In genomic region chr12:105982022-105982421, GRCh38 we compare ENCODE assay signal across 26 cellular contexts.
DNase-seq lines count a peak whose midpoint lies in the region; ATAC-seq and TF ChIP-seq lines count a peak whose summit lies in the region.
"Had no signal": no experiment of that assay in that cellular context is flagged by ENCODE, and none has a peak within 500 bp of the region (broad histone marks: within the 10 kb centered on the region; RNA-seq: fewer than 3 reads in every experiment).

No MANE protein-coding gene starts in this region.

- H4K91ac ChIP-seq in IMR-90 (ENCODE audit: insufficient read depth, low read depth, low read length): peak overlapping the region; percentile 22; the same call in 1 of the 2 replicates

- DNase-seq in IMR-90 (no peak), NCI-H2227 (lab: John Stamatoyannopoulos, UW; ENCODE audit: unreplicated experiment) (peak; percentile 90), left cardiac atrium (peak; percentile 36), sciatic nerve (ENCODE audit: low spot score) (no peak), COLO668 (lab: John Stamatoyannopoulos, UW; ENCODE audit: unreplicated experiment) (no peak), GM10266 (ENCODE audit: extremely low spot score) (no peak), retina (no peak)
- DNase-seq: activated CD4-positive, alpha-beta T cell treated with anti-CD3 and anti-CD28 coated beads, Interleukin-2, amount 10 ng/mL, durations not matched to agents 24 days and 14 days; activated naive CD4-positive, alpha-beta T cell treated with anti-CD3 and anti-CD28 coated beads, Interleukin-2, amount 50 U/mL, for 16 hours; COR-L47; endodermal cell; foreskin melanocyte; hypothalamus; Kasumi-1; NCI-H2081; NCI-H524; stimulated activated CD4-positive, alpha-beta T cell treated with anti-CD3 and anti-CD28 coated beads, Interleukin-1b, Interleukin-23, amount 100 ng/mL, for 48 hours; substantia nigra; T-helper 17 cell had no signal

- H3K9me1 ChIP-seq in IMR-90 (ENCODE audit: insufficient read depth, low read length): peaks cover 10% of the 10 kb centered on the region; the same call in 1 of the 2 replicates

- dilution Hi-C loops in IMR-90 (cut with HindIII; ENCODE audit: low sequenced_read_pairs, unreplicated experiment): no loop called here

- no peak overlapping the region for H2AFZ ChIP-seq in IMR-90 (replicated peaks; ENCODE audit: low read length, poor library complexity)

- no peak for TF ChIP-seq RAD21 in IMR-90 (IDR thresholded peaks at IDR 0.05; ENCODE audit: low read length)

- intact Hi-C loops in IMR-90 (cut with micrococcal nuclease): loop anchor here (5.0 kb wide), 1 partner anchor 100 kb away; no protein-coding TSS in a partner anchor
- intact Hi-C loops in left cardiac atrium (cut with DNase I): no loop called here
- intact Hi-C loops in sciatic nerve (cut with DNase I): no loop called here

- peak overlapping the region; percentile 91; the same call in 2 of the 3 replicates for H2BK15ac ChIP-seq in IMR-90 (ENCODE audit: low read depth, low read length)

- no peak overlapping the region for H3K14ac ChIP-seq in IMR-90 (replicated peaks; ENCODE audit: low read depth, low read length)

- H3K27me3 ChIP-seq in IMR-90 (ENCODE audit: control insufficient read depth, insufficient read depth, low read length): no peaks in the 10 kb centered on the region
- H3K27me3 ChIP-seq: BLaER1, esophagus muscularis mucosa had no signal

- no peak overlapping the region for H3K4me3 ChIP-seq in IMR-90 (ENCODE audit: insufficient read depth, low read depth, low read length)
- H3K4me3 ChIP-seq: BLaER1, cardiac muscle cell, esophagus muscularis mucosa, HAP-1, SK-N-MC, skin epidermis had no signal

- CTCF ChIA-PET in IMR-90 (lab: Yijun Ruan, JAX): interaction anchor here (0.6 to 1.6 kb wide), 2 partner anchors 81 to 167 kb away, joined by 3 read pairs; no protein-coding TSS in a partner anchor

- H3K27ac ChIP-seq in IMR-90 (ENCODE audit: insufficient read depth, low read length): no peak overlapping the region
- H3K27ac ChIP-seq: BLaER1, cardiac muscle cell, esophagus muscularis mucosa, SK-N-MC, VCaP had no signal

- H3K9ac ChIP-seq in IMR-90 (ENCODE audit: low read depth, low read length): no peak overlapping the region
- H3K9ac ChIP-seq: BLaER1 had no signal

- no peak overlapping the region for H2BK120ac ChIP-seq in IMR-90 (ENCODE audit: low read depth, low read length)

- H4K20me1 ChIP-seq in IMR-90 (ENCODE audit: insufficient read depth, low read length): peaks cover 7% of the 10 kb centered on the region; the same call in 1 of the 2 replicates
- H4K20me1 ChIP-seq: BLaER1 had no signal

- H3K79me1 ChIP-seq in IMR-90 (ENCODE audit: low read depth in 1 of 2, low read length in 2 of 2): no peaks in the 10 kb centered on the region

- H3K18ac ChIP-seq in IMR-90 (ENCODE audit: low read depth, low read length): 0 out of 2 replicates have a peak overlapping the region, but pooled peaks have one; percentile 17

- 95% methylated on average over 4 of the region's 6 CpGs; no CpG with 5 or more reads in 1 of the 2 experiments for WGBS in IMR-90 (ENCODE audit: extremely low coverage in 2 of 2, insufficient read length in 1 of 2), 2 experiments

- no peak overlapping the region for H3K4me2 ChIP-seq in IMR-90 (ENCODE audit: low read depth, low read length)
- H3K4me2 ChIP-seq: BLaER1 had no signal

- peak overlapping the region; percentile 61; the same call in 1 of the 2 replicates for H2BK20ac ChIP-seq in IMR-90 (ENCODE audit: low read depth, low read length)

- peak overlapping the region in 1 of 2 experiments; percentile 27; a peak in 1 of 4 replicates for H4K8ac ChIP-seq in IMR-90 (ENCODE audit: low read depth in 2 of 2, low read length in 2 of 2)

- in situ Hi-C loops in IMR-90 (cut with MboI; ENCODE audit: low sequenced_read_pairs): no loop called here

- no TSS peak for BruUV-seq in IMR-90 (replicated peaks; lab: Mats Ljungman, UMichigan)

- H3K9me3 ChIP-seq in IMR-90 (ENCODE audit: control insufficient read depth, insufficient read depth, low read length): no peaks in the 10 kb centered on the region
- H3K9me3 ChIP-seq: BLaER1, esophagus muscularis mucosa had no signal

- POLR2A ChIA-PET in IMR-90 (lab: Charles Lee; ENCODE audit: unreplicated experiment): no interaction called here

- peak overlapping the region; percentile 7 for H2AK9ac ChIP-seq in IMR-90 (replicated peaks; ENCODE audit: low read depth, low read length, poor library complexity)

- H3K23ac ChIP-seq in IMR-90 (ENCODE audit: low read depth, low read length): no peak overlapping the region

- TF ChIP-seq POLR2A in IMR-90 (IDR thresholded peaks at IDR 0.05; ENCODE audit: low read depth, low read length): no peak

- ATAC-seq in IMR-90 (ENCODE audit: low read depth) (no peak), left cardiac atrium (peak; percentile 89 to 96), sciatic nerve (peak; percentile 21)
- ATAC-seq: T-helper 17 cell had no signal

- H3K56ac ChIP-seq in IMR-90 (ENCODE audit: extremely low read depth, insufficient read depth, low read length): no peak overlapping the region

- no peak overlapping the region for H2BK5ac ChIP-seq in IMR-90 (ENCODE audit: low read depth, low read length, poor library complexity, severe bottlenecking)

- no peak for TF ChIP-seq CTCF in IMR-90 (conservative IDR thresholded peaks at IDR 0.05; ENCODE audit: low read depth, low read length)
- no peak for TF ChIP-seq CTCF in GM10266 (IDR thresholded peaks at IDR 0.05; ENCODE audit: control insufficient read depth, insufficient read depth, low read depth, missing control alignments)

- peak overlapping the region; percentile 56; the same call in 1 of the 2 replicates for H2AK5ac ChIP-seq in IMR-90 (ENCODE audit: low read depth, low read length)

- H3K4me1 ChIP-seq in IMR-90 (ENCODE audit: control insufficient read depth, insufficient read depth, low read length): peaks cover 21% of the 10 kb centered on the region
- H3K4me1 ChIP-seq: BLaER1 had no signal

- no peaks in the 10 kb centered on the region for H3K36me3 ChIP-seq in IMR-90 (ENCODE audit: control insufficient read depth, insufficient read depth, low read length)
- H3K36me3 ChIP-seq: BLaER1, cardiac muscle cell, esophagus muscularis mucosa, HAP-1 had no signal

- H3K4ac ChIP-seq in IMR-90 (ENCODE audit: low read depth, low read length): no peak overlapping the region

- peak overlapping the region; percentile 34; the same call in 1 of the 2 replicates for H4K5ac ChIP-seq in IMR-90 (ENCODE audit: low read depth, low read length)

TF ChIP-seq in IMR-90, 13 proteins besides CTCF, POLR2A, EP300 and RAD21:
- TF ChIP-seq CHD1 (IDR thresholded peaks at IDR 0.05; ENCODE audit: low read depth, low read length): no peak
- TF ChIP-seq NFE2L2 (IDR thresholded peaks at IDR 0.05; ENCODE audit: low read depth, low read length): no peak
- TF ChIP-seq MAZ (IDR thresholded peaks at IDR 0.05; ENCODE audit: borderline replicate concordance, low read depth, low read length): no peak
- TF ChIP-seq RCOR1 (IDR thresholded peaks at IDR 0.05; ENCODE audit: insufficient replicate concordance, low read length): no peak
- no peak for TF ChIP-seq MAFK (IDR thresholded peaks at IDR 0.05; ENCODE audit: low read depth, low read length)
- TF ChIP-seq USF2 (IDR thresholded peaks at IDR 0.05; ENCODE audit: low read depth, low read length): no peak
- no peak for TF ChIP-seq ELK1 (IDR thresholded peaks at IDR 0.05; ENCODE audit: borderline replicate concordance, low read depth, low read length)

Comparison
In these comparisons a context has a peak if more than half of its experiments do, and no peak if none do; other contexts are left out.
1. DNase-seq: peak in NCI-H2227 (single experiment) and left cardiac atrium (single experiment); none in IMR-90 (single experiment), sciatic nerve (single experiment), COLO668 (single experiment), GM10266 (single experiment) and retina (single experiment).